In genomic region chr11:65226103-65226442, GRCh38 we compare ENCODE assay signal across 9 cellular contexts. TPM values are rescaled to one million over a fixed set of nuclear protein-coding genes. Genes with fewer than 3 reads are reported as not detected.
DNase-seq lines count a peak whose midpoint lies in the region; TF ChIP-seq lines count a peak whose summit lies in the region.
"Had no signal": no experiment of that assay in that cellular context is flagged by ENCODE, and none has a peak within 500 bp of the region (broad histone marks: within the 10 kb centered on the region; RNA-seq: fewer than 3 reads in every experiment).

No MANE protein-coding gene starts in this region.

- no peaks in the 10 kb centered on the region for H4K20me1 ChIP-seq in OCI-LY3 (ENCODE audit: insufficient read depth, low read length)

- CTCF ChIA-PET in Caco-2 (lab: Charles Lee) = interaction anchor here (0.9 to 2.7 kb wide), 17 partner anchors 14 to 366 kb away, joined by 3 to 27 read pairs (median 6); partner anchors contain the start of genes CDC42EP2 and POLA2

- TF ChIP-seq CTCF in Caco-2 (IDR thresholded peaks at IDR 0.05; ENCODE audit: insufficient read depth in 1 of 2, low read depth in 1 of 2, low read length in 1 of 2, severe bottlenecking in 1 of 2, unreplicated experiment in 1 of 2) (no peak), OCI-LY3 (IDR thresholded peaks at IDR 0.05; ENCODE audit: low read depth, low read length) (no peak), parathyroid adenoma (IDR thresholded peaks at IDR 0.05) (no peak)

- peak overlapping the region; percentile 87 for H3K4me3 Mint-ChIP-seq in Caco-2 (ENCODE audit: unreplicated experiment)

- peaks cover 9% of the 10 kb centered on the region for H3K4me1 Mint-ChIP-seq in Caco-2 (ENCODE audit: low read depth, unreplicated experiment)

- H3K9me3 Mint-ChIP-seq in Caco-2 (ENCODE audit: unreplicated experiment) = peaks cover 10% of the 10 kb centered on the region

- DNase-seq in Caco-2 (no peak), epithelial cell of prostate (ENCODE audit: low read depth, low spot score) (no peak), ecto neural progenitor cell (ENCODE audit: low spot score) (no peak), amniotic stem cell (lab: John Stamatoyannopoulos, UW) (no peak), kidney glomerular epithelial cell (lab: John Stamatoyannopoulos, UW) (no peak)
- no peak for DNase-seq in stimulated activated CD4-positive, alpha-beta T cell treated with anti-CD3 and anti-CD28 coated beads, Interleukin-2, amount 100 ng/mL, for 48 hours

- intact Hi-C loops in Caco-2 (cut with micrococcal nuclease; ENCODE audit: unreplicated experiment) = no loop called here

- H3K9ac ChIP-seq in OCI-LY3 (ENCODE audit: low read length) (peak overlapping the region; percentile 71), parathyroid adenoma (no peak overlapping the region)

- H3K4me3 ChIP-seq in Caco-2 (ENCODE audit: low read depth, low read length) = peak overlapping the region; percentile 45
- peak overlapping the region; percentile 88 for H3K4me3 ChIP-seq in OCI-LY3 (ENCODE audit: low read length)
- H3K4me3 ChIP-seq in parathyroid adenoma (ENCODE audit: low read depth, low read length) = peak overlapping the region; percentile 32

- H3K79me2 ChIP-seq in OCI-LY3 (ENCODE audit: low read length) (no peaks in the 10 kb centered on the region), parathyroid adenoma (no peaks in the 10 kb centered on the region)

- no TSS peak for BruUV-seq in Caco-2 (replicated peaks; lab: Mats Ljungman, UMichigan)

- H3K9me3 ChIP-seq in Caco-2 (no peaks in the 10 kb centered on the region), OCI-LY3 (ENCODE audit: insufficient read depth, low read length) (no peaks in the 10 kb centered on the region), parathyroid adenoma (ENCODE audit: control insufficient read depth, low read length) (no peaks in the 10 kb centered on the region)

- H3K27ac Mint-ChIP-seq in Caco-2 (ENCODE audit: unreplicated experiment) = peak overlapping the region; percentile 83

- peak overlapping the region; percentile 96 for H3K4me2 ChIP-seq in OCI-LY3 (ENCODE audit: low read length)
- peak overlapping the region; percentile 70 for H3K4me2 ChIP-seq in parathyroid adenoma (ENCODE audit: low read length)

- H3K27me3 Mint-ChIP-seq in Caco-2 (ENCODE audit: insufficient read depth, unreplicated experiment) = no peaks in the 10 kb centered on the region

- no peaks in the 10 kb centered on the region for H3K36me3 ChIP-seq in Caco-2 (ENCODE audit: control insufficient read depth, insufficient read depth, low read length)
- H3K36me3 ChIP-seq in OCI-LY3 (replicated peaks; ENCODE audit: low read depth, low read length) = no peaks in the 10 kb centered on the region
- H3K36me3 ChIP-seq in parathyroid adenoma (ENCODE audit: control insufficient read depth, insufficient read depth, low read length) = no peaks in the 10 kb centered on the region

- H3K27me3 ChIP-seq in Caco-2 (replicated peaks; ENCODE audit: control insufficient read depth, insufficient read depth, low read length) = no peaks in the 10 kb centered on the region
- H3K27me3 ChIP-seq in OCI-LY3 (ENCODE audit: low read depth, low read length) = no peaks in the 10 kb centered on the region
- H3K27me3 ChIP-seq in parathyroid adenoma (ENCODE audit: control insufficient read depth, insufficient read depth, low read length) = no peaks in the 10 kb centered on the region

- H2AFZ ChIP-seq in OCI-LY3 (ENCODE audit: low read depth, low read length) = peak overlapping the region; percentile 95
- H2AFZ ChIP-seq in parathyroid adenoma = peak overlapping the region; percentile 91

- H3K4me1 ChIP-seq in Caco-2 = peaks cover 17% of the 10 kb centered on the region
- peaks cover 10% of the 10 kb centered on the region for H3K4me1 ChIP-seq in OCI-LY3 (ENCODE audit: low read length)
- H3K4me1 ChIP-seq in parathyroid adenoma = peaks cover 7% of the 10 kb centered on the region

- POLR2A ChIA-PET in Caco-2 (lab: Charles Lee) = interaction anchor here (1.1 to 1.3 kb wide), 2 partner anchors 36 to 91 kb away, joined by 3 read pairs; no protein-coding TSS in a partner anchor

- no peaks in the 10 kb centered on the region for H3K36me3 Mint-ChIP-seq in Caco-2 (ENCODE audit: insufficient read depth, unreplicated experiment)

- H3K27ac ChIP-seq in OCI-LY3 (ENCODE audit: low read length) (no peak overlapping the region), epithelial cell of prostate (peak overlapping the region; percentile 64), parathyroid adenoma (no peak overlapping the region)

RNA-seq across cellular contexts. Expression of gene POLA2, which starts 35.7 kb away (rescaled TPM):
- 23.2 and 25.3 TPM in 2 replicates for total RNA-seq in Caco-2 (2022)

RNA-seq across cellular contexts. Expression of gene CAPN1, which starts 44.3 kb away (rescaled TPM):
- total RNA-seq in Caco-2 (2022) = 238 and 244 TPM in 2 replicates

RNA-seq across cellular contexts. Expression of gene SPDYC, which starts 56.0 kb away (rescaled TPM):
- total RNA-seq in Caco-2 (2022) = not detected in 2 replicates
- total RNA-seq: lung had no signal

Comparison
In these comparisons a context has a peak if more than half of its experiments do, and no peak if none do; other contexts are left out.
1. H3K4me3 ChIP-seq: peak in every context shown above with its lines; median percentile 88 in OCI-LY3; 45 in Caco-2; 32 in parathyroid adenoma.